9 cellular contexts compared by ENCODE assay signal in genomic region chr17:59093702-59094231, GRCh38. TPM values are rescaled to one million over a fixed set of nuclear protein-coding genes. Genes with fewer than 3 reads are reported as not detected.
DNase-seq lines count a peak whose midpoint lies in the region; ATAC-seq, FAIRE-seq and TF ChIP-seq lines count a peak whose summit lies in the region.
"Had no signal": no experiment of that assay in that cellular context is flagged by ENCODE, and none has a peak within 500 bp of the region (broad histone marks: within the 10 kb centered on the region; RNA-seq: fewer than 3 reads in every experiment).

No MANE protein-coding gene starts in this region.

- no peaks in the 10 kb centered on the region for H3K9me3 Mint-ChIP-seq in Caco-2 (ENCODE audit: unreplicated experiment)

- H3K4me3 Mint-ChIP-seq in Caco-2 (ENCODE audit: unreplicated experiment) = no peak overlapping the region

- no peaks in the 10 kb centered on the region; the same call in none of the 2 replicates for H3K36me3 ChIP-seq in Caco-2 (ENCODE audit: control insufficient read depth, insufficient read depth, low read length)
- peaks cover 5% of the 10 kb centered on the region for H3K36me3 ChIP-seq in osteoblast (ENCODE audit: insufficient read depth, low read length)
- peaks cover 0 to 3% of the 10 kb centered on the region in 2 donors for H3K36me3 ChIP-seq in kidney (ENCODE audit: control insufficient read depth in 1 of 2, insufficient read depth in 2 of 2, low read length in 2 of 2)

- peaks cover 20% of the 10 kb centered on the region for H3K36me3 Mint-ChIP-seq in Caco-2 (ENCODE audit: insufficient read depth, unreplicated experiment)

- POLR2A ChIA-PET in Caco-2 (lab: Charles Lee) = interaction anchor here (1.9 kb wide), 1 partner anchor 13 kb away, joined by 8 read pairs; the partner anchor contains the start of gene TRIM37

- no peaks in the 10 kb centered on the region for H3K27me3 ChIP-seq in Caco-2 (replicated peaks; ENCODE audit: control insufficient read depth, insufficient read depth, low read length)
- H3K27me3 ChIP-seq in osteoblast (ENCODE audit: insufficient read depth, low read length) = no peaks in the 10 kb centered on the region

- H3K4me1 ChIP-seq in Caco-2 (peaks cover 25% of the 10 kb centered on the region), osteoblast (ENCODE audit: insufficient read depth, low read length) (peaks cover 25% of the 10 kb centered on the region), kidney (ENCODE audit: control insufficient read depth in 1 of 2, insufficient read depth in 1 of 2, low read depth in 1 of 2, low read length in 2 of 2) (peaks cover 0 to 3% of the 10 kb centered on the region in 2 donors)

- FAIRE-seq in kidney (lab: Jason Lieb, UNC) = no peak

- H3K9ac ChIP-seq in kidney (ENCODE audit: low read length in 2 of 2) = no peak overlapping the region

- H4K20me1 ChIP-seq in osteoblast (ENCODE audit: insufficient read depth, low read length) = no peaks in the 10 kb centered on the region

- H3K4me2 ChIP-seq in osteoblast (ENCODE audit: insufficient read depth, low read length) = peak overlapping the region; percentile 68

- CTCF ChIA-PET in Caco-2 (lab: Charles Lee) = interaction anchor here (0.6 kb wide), 1 partner anchor 54 kb away, joined by 4 read pairs; no protein-coding TSS in a partner anchor

- no peak overlapping the region for H3K4me3 ChIP-seq in Caco-2 (ENCODE audit: low read depth, low read length)
- H3K4me3 ChIP-seq in osteoblast (ENCODE audit: insufficient read depth, low read length) = peak overlapping the region; percentile 18
- H3K4me3 ChIP-seq in kidney (ENCODE audit: low read length in 2 of 2) = no peak overlapping the region

- no peaks in the 10 kb centered on the region for H3K9me3 ChIP-seq in Caco-2
- no peaks in the 10 kb centered on the region for H3K9me3 ChIP-seq in osteoblast (ENCODE audit: low read depth, low read length)
- no peaks in the 10 kb centered on the region for H3K9me3 ChIP-seq in kidney (ENCODE audit: control insufficient read depth in 1 of 2, low read length in 2 of 2)

- peak overlapping the region; percentile 37 for H3K27ac Mint-ChIP-seq in Caco-2 (ENCODE audit: unreplicated experiment)

- no peak for ATAC-seq in HG03175 (IDR thresholded peaks at IDR 0.05; ENCODE audit: unreplicated experiment)

- H3K4me1 Mint-ChIP-seq in Caco-2 (ENCODE audit: low read depth, unreplicated experiment) = peaks cover 20% of the 10 kb centered on the region

- H3K79me2 ChIP-seq in osteoblast (ENCODE audit: insufficient read depth, low read length) = peaks cover 35% of the 10 kb centered on the region

- H3K27me3 Mint-ChIP-seq in Caco-2 (ENCODE audit: insufficient read depth, unreplicated experiment) = no peaks in the 10 kb centered on the region

- DNase-seq in Caco-2 (peak; percentile 33 to 67), RPMI7951 (ENCODE audit: low read depth) (peak; percentile 87), fibroblast of gingiva (ENCODE audit: low read depth) (peak; percentile 88), osteoblast (ENCODE audit: insufficient read length, low spot score, missing footprints) (no peak), NCI-H187 treated with DMSO at 0.1 percent for 48 hours (lab: John Stamatoyannopoulos, UW) (no peak), kidney (no peak), cortex of kidney (lab: John Stamatoyannopoulos, UW) (no peak)
- DNase-seq: NCI-H446 treated with DMSO at 0.1 percent for 48 hours had no signal

- H2AFZ ChIP-seq in osteoblast (ENCODE audit: low read length) = peak overlapping the region; percentile 21

- no TSS peak for BruUV-seq in Caco-2 (replicated peaks; lab: Mats Ljungman, UMichigan)

- no peak for TF ChIP-seq CTCF in Caco-2 (IDR thresholded peaks at IDR 0.05; ENCODE audit: insufficient read depth in 1 of 2, low read depth in 1 of 2, low read length in 1 of 2, severe bottlenecking in 1 of 2, unreplicated experiment in 1 of 2)
- no peak for TF ChIP-seq CTCF in osteoblast (IDR thresholded peaks at IDR 0.05; ENCODE audit: extremely low read depth, low read depth, low read length)
- no peak for TF ChIP-seq CTCF in kidney (IDR thresholded peaks at IDR 0.05; ENCODE audit: borderline replicate concordance, extremely low read depth, insufficient read depth)

- peak overlapping the region; percentile 90 for H3K27ac ChIP-seq in osteoblast (ENCODE audit: low read depth, low read length)
- no peak overlapping the region for H3K27ac ChIP-seq in kidney (ENCODE audit: low read depth in 2 of 2, low read length in 2 of 2)

- intact Hi-C loops in Caco-2 (cut with micrococcal nuclease; ENCODE audit: unreplicated experiment) (no loop called here), kidney (cut with DNase I) (no loop called here)

RNA-seq across cellular contexts. Expression of gene TRIM37, which starts 12.9 kb away (rescaled TPM):
- 37.7 and 44.4 TPM in 2 replicates for total RNA-seq in Caco-2 (2022)
- total RNA-seq in RPMI7951 (2014; rRNA removed; shearing (Covaris generic)) = 20.8 and 22.9 TPM in 2 replicates
- total RNA-seq in osteoblast = 36.2 and 40.5 TPM in 2 replicates
- total RNA-seq in kidney = 19.1 TPM
- 9.7 TPM for polyA plus RNA-seq in kidney (ENCODE audit: insufficient read depth, low read depth, low replicate concordance)

Comparison
In these comparisons a context has a peak if more than half of its experiments do, and no peak if none do; other contexts are left out.
1. DNase-seq: peak in Caco-2 (2 of 2), RPMI7951 (single experiment) and fibroblast of gingiva (single experiment); none in osteoblast (single experiment), NCI-H187 treated with DMSO at 0.1 percent for 48 hours (single experiment), kidney (single experiment) and cortex of kidney (single experiment).